Comparison of ENCODE assay signal across 9 cellular contexts in the genomic region with DNA sequence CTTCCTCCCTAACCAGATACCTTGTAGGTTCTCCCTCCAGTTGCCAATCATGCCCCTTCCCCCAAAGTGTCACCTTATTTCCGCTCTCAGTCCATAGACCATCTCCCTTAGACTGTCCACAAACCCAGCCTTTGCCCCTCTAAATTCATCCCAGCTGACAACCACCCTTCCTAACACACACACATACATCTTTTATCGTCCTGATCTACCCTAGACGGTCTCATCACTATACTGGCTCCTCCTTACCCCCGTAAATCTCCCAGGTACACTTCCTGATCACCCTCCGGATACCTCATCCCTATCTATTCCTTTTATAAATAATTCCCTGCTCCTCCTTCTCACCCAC. TPM values are rescaled to one million over a fixed set of nuclear protein-coding genes. Genes with fewer than 3 reads are reported as not detected.
DNase-seq lines count a peak whose midpoint lies in the region; ATAC-seq and TF ChIP-seq lines count a peak whose summit lies in the region.
"Had no signal": no experiment of that assay in that cellular context is flagged by ENCODE, and none has a peak within 500 bp of the region (broad histone marks: within the 10 kb centered on the region; RNA-seq: fewer than 3 reads in every experiment).

No MANE protein-coding gene starts in this region.

- TF ChIP-seq CTCF in Caco-2 (IDR thresholded peaks at IDR 0.05; ENCODE audit: insufficient read depth in 1 of 2, low read depth in 1 of 2, low read length in 1 of 2, severe bottlenecking in 1 of 2, unreplicated experiment in 1 of 2) = no peak
- no peak for TF ChIP-seq CTCF in H9 (conservative IDR thresholded peaks at IDR 0.05)
- no peak for TF ChIP-seq CTCF in thyroid gland (IDR thresholded peaks at IDR 0.05)

- H3K36me3 Mint-ChIP-seq in Caco-2 (ENCODE audit: insufficient read depth, unreplicated experiment) = peaks cover 13% of the 10 kb centered on the region
- peaks cover 0 to 19% (median 16%) of the 10 kb centered on the region in 3 experiments; a peak in 6 of 7 replicates for H3K36me3 Mint-ChIP-seq in H9 (ENCODE audit: insufficient read depth in 1 of 3, low read depth in 3 of 3)
- H3K36me3 Mint-ChIP-seq in activated T-helper 2 cell treated with anti-CD3 and anti-CD28 coated beads, Interferon-gamma antibody, Interleukin-2, Interleukin-4, amounts not matched to agents 10 μg/mL and 5 μg/mL and 100 μg/mL, durations not matched to agents 14 hours and 24 hours and 36 hours (ENCODE audit: low read depth) = peaks cover 37% of the 10 kb centered on the region

- H2BK15ac ChIP-seq in H9 (ENCODE audit: low read depth, low read length) = no peak overlapping the region

- no peaks in the 10 kb centered on the region for H3K9me3 Mint-ChIP-seq in Caco-2 (ENCODE audit: unreplicated experiment)
- H3K9me3 Mint-ChIP-seq in H9 = no peaks in the 10 kb centered on the region
- H3K9me3 Mint-ChIP-seq in activated T-helper 2 cell treated with anti-CD3 and anti-CD28 coated beads, Interferon-gamma antibody, Interleukin-2, Interleukin-4, amounts not matched to agents 10 μg/mL and 5 μg/mL and 100 μg/mL, durations not matched to agents 14 hours and 24 hours and 36 hours = no peaks in the 10 kb centered on the region

- H3K27ac ChIP-seq in H9 (ENCODE audit: insufficient read length, low read depth, low read length) = no peak overlapping the region
- peak overlapping the region in 2 of 3 donors; percentile 3 to 23 for H3K27ac ChIP-seq in thyroid gland

- H4K20me1 ChIP-seq in H9 (ENCODE audit: control insufficient read depth, insufficient read depth, insufficient read length) = no peaks in the 10 kb centered on the region

- H3K27me3 ChIP-seq in Caco-2 (replicated peaks; ENCODE audit: control insufficient read depth, insufficient read depth, low read length) (no peaks in the 10 kb centered on the region), H9 (ENCODE audit: insufficient read depth, low read length) (no peaks in the 10 kb centered on the region), thyroid gland (no peaks in the 10 kb centered on the region)

- H3K4me3 ChIP-seq in Caco-2 (ENCODE audit: low read depth, low read length) (peak overlapping the region; percentile 93), thyroid gland (replicated peaks in 1 of 3) (peak overlapping the region; percentile 68 to 97 (median 91))

- H4K5ac ChIP-seq in H9 (ENCODE audit: insufficient read length, low read depth, low read length) = no peak overlapping the region

- CTCF ChIA-PET in Caco-2 (lab: Charles Lee) = interaction anchor here (0.5 kb wide), 1 partner anchor 45 kb away, joined by 15 read pairs; no protein-coding TSS in a partner anchor

- TF ChIP-seq POLR2A in thyroid gland (IDR thresholded peaks at IDR 0.05) = no peak

- no peak overlapping the region for H3K18ac ChIP-seq in H9 (ENCODE audit: insufficient read length, low read depth, low read length)

- H3K79me1 ChIP-seq in H9 (ENCODE audit: insufficient read depth, low read depth, low read length, poor library complexity, severe bottlenecking) = no peaks in the 10 kb centered on the region

- BruUV-seq in Caco-2 (replicated peaks; lab: Mats Ljungman, UMichigan) = no TSS peak

- H3K36me3 ChIP-seq in Caco-2 (ENCODE audit: control insufficient read depth, insufficient read depth, low read length) (no peaks in the 10 kb centered on the region; the same call in 1 of the 2 replicates), thyroid gland (no peaks in the 10 kb centered on the region)

- H4K91ac ChIP-seq in H9 (ENCODE audit: insufficient read length, low read depth, low read length) = no peak overlapping the region

- no peak overlapping the region for H2BK20ac ChIP-seq in H9 (ENCODE audit: low read depth, low read length, poor library complexity, severe bottlenecking)

- no peak overlapping the region for H2BK5ac ChIP-seq in H9 (ENCODE audit: insufficient read length, low read length)

- H3K14ac ChIP-seq in H9 (ENCODE audit: insufficient read depth, low read length) = peak overlapping the region; percentile 90

- peak overlapping the region; percentile 86 for H3K4me2 ChIP-seq in H9 (ENCODE audit: insufficient read depth, insufficient read length, low read length)

- H3K27ac Mint-ChIP-seq in Caco-2 (ENCODE audit: unreplicated experiment) = peak overlapping the region; percentile 64
- peak overlapping the region in 2 of 3 experiments; percentile 92 to 97; a peak in 4 of 7 replicates for H3K27ac Mint-ChIP-seq in H9
- peak overlapping the region; percentile 94 for H3K27ac Mint-ChIP-seq in activated T-helper 2 cell treated with anti-CD3 and anti-CD28 coated beads, Interferon-gamma antibody, Interleukin-2, Interleukin-4, amounts not matched to agents 10 μg/mL and 5 μg/mL and 100 μg/mL, durations not matched to agents 14 hours and 24 hours and 36 hours

- ATAC-seq in left lobe of liver = no peak

- no peak overlapping the region for H2BK120ac ChIP-seq in H9 (ENCODE audit: low read depth, low read length, poor library complexity, severe bottlenecking)

- H4K8ac ChIP-seq in H9 (replicated peaks; ENCODE audit: insufficient read length, low read depth, low read length) = no peak overlapping the region

- H3K79me2 ChIP-seq in H9 (ENCODE audit: insufficient read depth, low read length) = no peaks in the 10 kb centered on the region; the same call in 1 of the 2 replicates

- no peak overlapping the region for H3K4ac ChIP-seq in H9 (ENCODE audit: low read depth, low read length)

- H2BK12ac ChIP-seq in H9 (ENCODE audit: insufficient read length, low read depth, low read length) = no peak overlapping the region

- H3K4me3 Mint-ChIP-seq in Caco-2 (ENCODE audit: unreplicated experiment) (peak overlapping the region; percentile 73), H9 (peak overlapping the region; percentile 91 to 94)
- peak overlapping the region; percentile 84 for H3K4me3 Mint-ChIP-seq in activated T-helper 2 cell treated with anti-CD3 and anti-CD28 coated beads, Interferon-gamma antibody, Interleukin-2, Interleukin-4, amounts not matched to agents 10 μg/mL and 5 μg/mL and 100 μg/mL, durations not matched to agents 14 hours and 24 hours and 36 hours (ENCODE audit: low read depth)

- H3T11ph ChIP-seq in H9 (ENCODE audit: low read length) = no peak overlapping the region

- H3K23ac ChIP-seq in H9 (ENCODE audit: insufficient read length, low read depth, low read length) = no peak overlapping the region

- POLR2A ChIA-PET in Caco-2 (lab: Charles Lee) = no interaction called here

- H3K23me2 ChIP-seq in H9 (ENCODE audit: insufficient read length, low read depth, low read length, poor library complexity, severe bottlenecking) = peaks cover 16% of the 10 kb centered on the region

- H3K9ac ChIP-seq in H9 (ENCODE audit: extremely low read depth, insufficient read length, low read length) = peak overlapping the region; percentile 84

- peaks cover 28% of the 10 kb centered on the region for H3K4me1 Mint-ChIP-seq in Caco-2 (ENCODE audit: low read depth, unreplicated experiment)
- H3K4me1 Mint-ChIP-seq in H9 = peaks cover 52 to 54% of the 10 kb centered on the region in 2 experiments
- peaks cover 46% of the 10 kb centered on the region for H3K4me1 Mint-ChIP-seq in activated T-helper 2 cell treated with anti-CD3 and anti-CD28 coated beads, Interferon-gamma antibody, Interleukin-2, Interleukin-4, amounts not matched to agents 10 μg/mL and 5 μg/mL and 100 μg/mL, durations not matched to agents 14 hours and 24 hours and 36 hours (ENCODE audit: low read depth)

- H3K56ac ChIP-seq in H9 (ENCODE audit: insufficient read length, low read depth, low read length) = no peak overlapping the region

- no peaks in the 10 kb centered on the region for H3K27me3 Mint-ChIP-seq in Caco-2 (ENCODE audit: insufficient read depth, unreplicated experiment)
- H3K27me3 Mint-ChIP-seq in H9 (ENCODE audit: low read depth) = peaks cover 1% of the 10 kb centered on the region; the same call in 1 of the 2 replicates
- no peaks in the 10 kb centered on the region for H3K27me3 Mint-ChIP-seq in activated T-helper 2 cell treated with anti-CD3 and anti-CD28 coated beads, Interferon-gamma antibody, Interleukin-2, Interleukin-4, amounts not matched to agents 10 μg/mL and 5 μg/mL and 100 μg/mL, durations not matched to agents 14 hours and 24 hours and 36 hours (ENCODE audit: low read depth)

- no peak for DNase-seq in Caco-2
- DNase-seq in H9 = no peak
- DNase-seq in activated T-helper 2 cell treated with anti-CD3 and anti-CD28 coated beads, Interferon-gamma antibody, Interleukin-2, Interleukin-4, amounts not matched to agents 10 μg/mL and 5 μg/mL and 100 μg/mL, durations not matched to agents 14 hours and 24 hours and 36 hours (ENCODE audit: low spot score) = no peak
- DNase-seq in kidney glomerular epithelial cell (lab: John Stamatoyannopoulos, UW) = peak; percentile 5
- DNase-seq in thyroid gland = no peak
- no peak for DNase-seq in stimulated activated CD4-positive, alpha-beta T cell treated with anti-CD3 and anti-CD28 coated beads, Interleukin-4, amount 100 ng/mL, for 4 hours
- DNase-seq in left lobe of liver (ENCODE audit: low spot score) = no peak
- no peak for DNase-seq in activated CD4-positive, alpha-beta T cell treated with anti-CD3 and anti-CD28 coated beads for 1 hour

- intact Hi-C loops in Caco-2 (cut with micrococcal nuclease; ENCODE audit: unreplicated experiment) (loop anchor here (2.0 kb wide), 1 partner anchor 50 kb away; the partner anchor contains the start of gene SCAANT1), thyroid gland (cut with DNase I) (loop anchor here (10.0 kb wide), 1 partner anchor 52 kb away; the partner anchor contains the start of gene SCAANT1)
- intact Hi-C loops in activated T-helper 2 cell treated with anti-CD3 and anti-CD28 coated beads, Interferon-gamma antibody, Interleukin-2, Interleukin-4, amounts not matched to agents 10 μg/mL and 5 μg/mL and 100 μg/mL, durations not matched to agents 14 hours and 24 hours and 36 hours (cut with micrococcal nuclease) = loop anchor here (10.0 kb wide), 2 partner anchors 102 to 162 kb away; partner anchors contain the start of gene PSMD6

- H2AK5ac ChIP-seq in H9 (ENCODE audit: insufficient read length, low read length) = no peak overlapping the region

- WGBS in H9 (ENCODE audit: extremely low coverage, insufficient read length, low lambda C conversion rate) = 100% methylated on average over 1 of the region's 5 CpGs
- WGBS in thyroid gland, 2 donors = 36 to 45% methylated on average over 5 of the region's 5 CpGs

- H3K4me1 ChIP-seq in Caco-2 = peaks cover 23% of the 10 kb centered on the region
- H3K4me1 ChIP-seq in H9 (ENCODE audit: insufficient read depth, low read length) = 0 out of 2 replicates have a peak, but pooled peaks cover 1% of the 10 kb centered on the region
- peaks cover 14% of the 10 kb centered on the region in 2 donors for H3K4me1 ChIP-seq in thyroid gland

- no peak overlapping the region for H2AFZ ChIP-seq in H9 (ENCODE audit: low read length)

- no peaks in the 10 kb centered on the region for H3K9me3 ChIP-seq in Caco-2
- no peaks in the 10 kb centered on the region for H3K9me3 ChIP-seq in H9 (ENCODE audit: control insufficient read depth, low read depth, low read length)
- no peaks in the 10 kb centered on the region for H3K9me3 ChIP-seq in thyroid gland

RNA-seq across cellular contexts. Expression of gene THOC7, which starts 0.8 kb away (rescaled TPM):
- total RNA-seq in Caco-2 (2022) = 68.4 and 78.3 TPM in 2 replicates
- 63.3 and 71.4 TPM in 2 replicates for total RNA-seq in H9 (2021)
- total RNA-seq in activated T-helper 2 cell treated with anti-CD3 and anti-CD28 coated beads, Interferon-gamma antibody, Interleukin-2, Interleukin-4, amounts not matched to agents 10 μg/mL and 5 μg/mL and 100 μg/mL, durations not matched to agents 14 hours and 24 hours and 36 hours = 103 and 107 TPM in 2 replicates
- 10 to 100 TPM; 39.7 to 80.9 (median 43.1) TPM for total RNA-seq in thyroid gland
- total RNA-seq in left lobe of liver = 20.8 TPM

RNA-seq across cellular contexts. Expression of gene ATXN7, which starts 0.9 kb away (rescaled TPM):
- total RNA-seq in Caco-2 (2022) (22.5 and 22.8 TPM in 2 replicates), H9 (2021) (20.1 and 21.5 TPM in 2 replicates), thyroid gland (10 to 100 TPM; 23.2 to 51.8 (median 33.8) TPM), left lobe of liver (12.7 TPM)
- 42.8 and 44.0 TPM in 2 replicates for total RNA-seq in activated T-helper 2 cell treated with anti-CD3 and anti-CD28 coated beads, Interferon-gamma antibody, Interleukin-2, Interleukin-4, amounts not matched to agents 10 μg/mL and 5 μg/mL and 100 μg/mL, durations not matched to agents 14 hours and 24 hours and 36 hours

RNA-seq across cellular contexts. Expression of gene C3orf49, which starts 43.7 kb away (rescaled TPM):
- total RNA-seq in Caco-2 (2022) (not detected in 2 replicates), H9 (2021) (not detected in 2 replicates), thyroid gland (not detected), left lobe of liver (not detected)
- total RNA-seq in activated T-helper 2 cell treated with anti-CD3 and anti-CD28 coated beads, Interferon-gamma antibody, Interleukin-2, Interleukin-4, amounts not matched to agents 10 μg/mL and 5 μg/mL and 100 μg/mL, durations not matched to agents 14 hours and 24 hours and 36 hours = not detected in 2 replicates

RNA-seq across cellular contexts. Expression of gene SCAANT1, which starts 49.4 kb away (rescaled TPM):
- total RNA-seq in Caco-2 (2022) = not detected in 2 replicates
- total RNA-seq in H9 (2021) = not detected in 2 replicates
- total RNA-seq in activated T-helper 2 cell treated with anti-CD3 and anti-CD28 coated beads, Interferon-gamma antibody, Interleukin-2, Interleukin-4, amounts not matched to agents 10 μg/mL and 5 μg/mL and 100 μg/mL, durations not matched to agents 14 hours and 24 hours and 36 hours = 1.8 TPM in 1 of 2 replicates, not detected in the other
- not detected for total RNA-seq in thyroid gland
- total RNA-seq in left lobe of liver = not detected
- total RNA-seq: NCI-H460 had no signal
